ENCODE assay signal across 17 cellular contexts in the genomic region with DNA sequence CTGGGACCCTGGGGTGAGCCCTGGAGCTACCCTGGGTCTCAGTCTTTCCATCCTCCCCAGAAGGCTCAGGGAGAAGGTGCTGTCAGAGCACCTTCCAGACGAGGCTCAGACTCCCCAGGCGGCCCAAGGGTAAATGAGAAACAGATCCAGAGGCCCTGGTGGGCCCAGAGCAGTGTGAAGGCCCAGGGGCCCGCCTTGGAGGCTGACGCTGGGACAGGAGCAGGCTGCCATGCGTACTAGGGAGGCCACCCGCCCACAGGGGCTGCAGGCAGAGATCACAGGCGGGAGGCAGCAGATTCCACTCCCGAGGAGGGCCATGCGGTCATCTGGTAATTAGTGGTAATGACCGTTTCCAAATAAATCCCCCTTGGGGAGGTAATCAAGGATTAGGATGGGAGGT. TPM values are rescaled to one million over a fixed set of nuclear protein-coding genes. Genes with fewer than 3 reads are reported as not detected.
DNase-seq lines count a peak whose midpoint lies in the region; ATAC-seq and TF ChIP-seq lines count a peak whose summit lies in the region.
"Had no signal": no experiment of that assay in that cellular context is flagged by ENCODE, and none has a peak within 500 bp of the region (broad histone marks: within the 10 kb centered on the region; RNA-seq: fewer than 3 reads in every experiment).

No MANE protein-coding gene starts in this region.

- no peak overlapping the region for H3K14ac ChIP-seq in neuronal stem cell (ENCODE audit: low read length)

- H2AK5ac ChIP-seq in neuronal stem cell (ENCODE audit: low read depth, low read length), result peak overlapping the region; percentile 79

- H3K9me3 Mint-ChIP-seq in GM23338, result no peaks in the 10 kb centered on the region; the same call in 2 of the 3 replicates
- H3K9me3 Mint-ChIP-seq in stimulated activated naive B cell treated with anti-CD40 and anti-IgM and Interleukin-4, amounts not matched to agents 10 μg/mL and 1 μg/mL and 100 μg/mL, for 72 hours, result no peaks in the 10 kb centered on the region
- H3K9me3 Mint-ChIP-seq: CD4-positive, alpha-beta T cell; HFFc6; IgD-negative memory B cell had no signal

- H3K79me2 ChIP-seq in GM23338 (replicated peaks; ENCODE audit: insufficient read depth), result no peaks in the 10 kb centered on the region

- H3F3A ChIP-seq in GM23338 (replicated peaks; ENCODE audit: low read depth), result no peaks in the 10 kb centered on the region

- H3K36me3 Mint-ChIP-seq in GM23338 (ENCODE audit: low read depth), result no peaks in the 10 kb centered on the region
- no peaks in the 10 kb centered on the region for H3K36me3 Mint-ChIP-seq in stimulated activated naive B cell treated with anti-CD40 and anti-IgM and Interleukin-4, amounts not matched to agents 10 μg/mL and 1 μg/mL and 100 μg/mL, for 72 hours

- no peak overlapping the region for H3K4me2 ChIP-seq in GM23338
- H3K4me2 ChIP-seq in neuronal stem cell (ENCODE audit: insufficient read depth, low read length, poor library complexity, severe bottlenecking), result no peak overlapping the region
- H3K4me2 ChIP-seq: A549 had no signal

- H3K4me3 ChIP-seq in GM23338 (no peak overlapping the region), neuronal stem cell (ENCODE audit: low read length in 2 of 2) (no peak overlapping the region)
- H3K4me3 ChIP-seq: A549, GM23248 had no signal

- H4K91ac ChIP-seq in neuronal stem cell (ENCODE audit: low read depth, low read length, poor library complexity), result no peak overlapping the region

- H3K9me3 ChIP-seq in neuronal stem cell (replicated peaks in 1 of 2; ENCODE audit: control insufficient read depth in 2 of 2, insufficient read depth in 1 of 2, low read depth in 1 of 2, low read length in 2 of 2), result no peaks in the 10 kb centered on the region
- H3K9me3 ChIP-seq: A549, Caco-2 had no signal

- no peak overlapping the region for H2AFZ ChIP-seq in GM23338
- H2AFZ ChIP-seq in neuronal stem cell (ENCODE audit: low read length), result no peak overlapping the region
- H2AFZ ChIP-seq: GM23248 had no signal

- DNase-seq in Right ventricle myocardium inferior (ENCODE audit: missing footprints), result peak; percentile 47
- DNase-seq in left cardiac atrium, result no peak
- no peak for DNase-seq in GM23338 (ENCODE audit: low spot score)
- DNase-seq in neuronal stem cell (ENCODE audit: low spot score), result no peak
- no peak for DNase-seq in stimulated activated naive B cell treated with anti-CD40 and anti-IgM and Interleukin-4, amounts not matched to agents 10 μg/mL and 1 μg/mL and 100 μg/mL, for 72 hours
- DNase-seq in posterior vena cava (ENCODE audit: low spot score), result no peak
- DNase-seq: AML-193, Caco-2, GM23248, HFFc6 had no signal

- H3K4ac ChIP-seq in neuronal stem cell (ENCODE audit: low read length), result no peak overlapping the region

- intact Hi-C loops in Right ventricle myocardium inferior (cut with DNase I) (loop anchor here (10.0 kb wide), 1 partner anchor 474 kb away; the partner anchor contains the start of gene LRRC32), left cardiac atrium (cut with DNase I) (no loop called here), posterior vena cava (cut with DNase I) (loop anchor here (1.0 to 10.0 kb wide), 2 partner anchors 36 to 314 kb away; no protein-coding TSS in a partner anchor)

- H4K20me1 ChIP-seq in GM23338 (replicated peaks; ENCODE audit: insufficient read depth), result 0 out of 2 replicates have a peak, but pooled peaks cover 2% of the 10 kb centered on the region

- no CpG with 5 or more reads among the region's 10 CpGs for WGBS in neuronal stem cell (ENCODE audit: extremely low coverage in 2 of 2, insufficient read length in 2 of 2, insufficient replicate concordance in 1 of 2), 2 donors

- H3K27me3 ChIP-seq in GM23338 (ENCODE audit: insufficient read depth) (peaks cover 29% of the 10 kb centered on the region), neuronal stem cell (ENCODE audit: control insufficient read depth in 3 of 3, insufficient read depth in 3 of 3, low read depth in 1 of 3, low read length in 3 of 3) (peaks cover 11 to 74% (median 26%) of the 10 kb centered on the region in 3 experiments)

- H2BK5ac ChIP-seq in neuronal stem cell (ENCODE audit: low read length), result no peak overlapping the region

- no peak overlapping the region for H3K4me3 Mint-ChIP-seq in GM23338
- H3K4me3 Mint-ChIP-seq in stimulated activated naive B cell treated with anti-CD40 and anti-IgM and Interleukin-4, amounts not matched to agents 10 μg/mL and 1 μg/mL and 100 μg/mL, for 72 hours, result no peak overlapping the region
- H3K4me3 Mint-ChIP-seq: CD4-positive, alpha-beta T cell; HFFc6; IgD-negative memory B cell had no signal

- peaks cover 42% of the 10 kb centered on the region for H3K27me3 Mint-ChIP-seq in GM23338 (ENCODE audit: insufficient read depth, low read depth, poor library complexity)
- H3K27me3 Mint-ChIP-seq in stimulated activated naive B cell treated with anti-CD40 and anti-IgM and Interleukin-4, amounts not matched to agents 10 μg/mL and 1 μg/mL and 100 μg/mL, for 72 hours, result peaks cover 41 to 65% of the 10 kb centered on the region in 2 donors

- no peak overlapping the region for H4K8ac ChIP-seq in neuronal stem cell (ENCODE audit: low read depth, low read length)

- H3K4me1 ChIP-seq in GM23338 (ENCODE audit: insufficient read depth) (peaks cover 8% of the 10 kb centered on the region; the same call in 1 of the 2 replicates), neuronal stem cell (ENCODE audit: control insufficient read depth in 2 of 2, insufficient read depth in 1 of 2, low read depth in 1 of 2, low read length in 2 of 2) (peaks cover 5% of the 10 kb centered on the region in 2 donors)

- H2BK15ac ChIP-seq in neuronal stem cell (ENCODE audit: low read length), result peak overlapping the region; percentile 77

- peak overlapping the region; percentile 27 for H3K18ac ChIP-seq in neuronal stem cell (ENCODE audit: low read length)

- no peak for TF ChIP-seq CTCF in GM23338 (conservative IDR thresholded peaks at IDR 0.05; ENCODE audit: low read depth in 2 of 2)

- no peaks in the 10 kb centered on the region for H3K79me1 ChIP-seq in neuronal stem cell (ENCODE audit: low read depth, low read length)

- no peak overlapping the region for H2BK12ac ChIP-seq in neuronal stem cell (ENCODE audit: low read length)

- peaks cover 9% of the 10 kb centered on the region; the same call in 2 of the 3 replicates for H3K4me1 Mint-ChIP-seq in GM23338
- H3K4me1 Mint-ChIP-seq in stimulated activated naive B cell treated with anti-CD40 and anti-IgM and Interleukin-4, amounts not matched to agents 10 μg/mL and 1 μg/mL and 100 μg/mL, for 72 hours, result peaks cover 6 to 12% of the 10 kb centered on the region in 2 donors

- no peak overlapping the region for H2BK120ac ChIP-seq in neuronal stem cell (ENCODE audit: low read depth, low read length)

- H3K27ac Mint-ChIP-seq in GM23338, result no peak overlapping the region
- H3K27ac Mint-ChIP-seq in stimulated activated naive B cell treated with anti-CD40 and anti-IgM and Interleukin-4, amounts not matched to agents 10 μg/mL and 1 μg/mL and 100 μg/mL, for 72 hours, result peak overlapping the region; percentile 9
- H3K27ac Mint-ChIP-seq: CD4-positive, alpha-beta T cell; HFFc6 had no signal

- H3K36me3 ChIP-seq in GM23338 (ENCODE audit: insufficient read depth), result no peaks in the 10 kb centered on the region
- no peaks in the 10 kb centered on the region for H3K36me3 ChIP-seq in neuronal stem cell (replicated peaks in 1 of 2; ENCODE audit: control insufficient read depth in 2 of 2, insufficient read depth in 2 of 2, low read length in 2 of 2)

- H3K23ac ChIP-seq in neuronal stem cell (ENCODE audit: low read depth, low read length, poor library complexity), result no peak overlapping the region

- H3K9me2 ChIP-seq in GM23338 (ENCODE audit: insufficient read depth), result no peaks in the 10 kb centered on the region

- H3K27ac ChIP-seq in GM23338 (ENCODE audit: low read depth) (no peak overlapping the region), neuronal stem cell (replicated peaks; ENCODE audit: low read length) (no peak overlapping the region)
- H3K27ac ChIP-seq: 22Rv1, A549, C4-2B, GM23248 had no signal

- ATAC-seq in Right ventricle myocardium inferior (no peak), left cardiac atrium (no peak), GM23338 (no peak), GM19467 (IDR thresholded peaks at IDR 0.05; ENCODE audit: unreplicated experiment) (no peak)
- no peak for ATAC-seq in stimulated activated naive B cell treated with anti-CD40 and anti-IgM and Interleukin-4, amounts not matched to agents 10 μg/mL and 1 μg/mL and 100 μg/mL, for 72 hours (replicated peaks)
- ATAC-seq: A549, HCT116 had no signal

- H3K9ac ChIP-seq in neuronal stem cell (ENCODE audit: low read depth, low read length, poor library complexity), result no peak overlapping the region
- H3K9ac ChIP-seq: GM23248 had no signal

TF ChIP-seq in GM23338, 12 proteins besides CTCF, POLR2A, EP300 and RAD21:
- no peak for TF ChIP-seq STAT1 (IDR thresholded peaks at IDR 0.05; ENCODE audit: unreplicated experiment)
- TF ChIP-seq EZH2 (IDR thresholded peaks at IDR 0.05; ENCODE audit: low read depth, unreplicated experiment), result peak; percentile 22
- no peak for TF ChIP-seq ZNF331 (CRISPR knock-in tag; IDR thresholded peaks at IDR 0.05; ENCODE audit: low read depth)

RNA-seq across cellular contexts. Expression of gene WNT11, which starts 5.2 kb away (rescaled TPM):
- total RNA-seq in Right ventricle myocardium inferior (18.2 TPM), left cardiac atrium (1 to 10 TPM; 3.4 to 6.6 TPM), posterior vena cava (10 to 100 TPM; 39.2 to 59.3 TPM)
- total RNA-seq in GM23338 (2014; rRNA removed; shearing (Covaris generic)), result 0.56 and 3.0 TPM in 2 replicates
- polyA plus RNA-seq in GM23338 (2016; fragmentation: Nextera tagmentation; extraction: Ambion mirVana), result 0.44 TPM in 1 of 2 replicates, not detected in the other
- 0.15 TPM for polyA plus RNA-seq in neuronal stem cell (2013, experiment 1 of 2)
- polyA plus RNA-seq in neuronal stem cell (2013, experiment 2 of 2), result 0.12 TPM
- total RNA-seq: GM23248, HFFc6 had no signal
- polyA plus RNA-seq: GM23248, IgD-negative memory B cell had no signal

Comparison
In these comparisons a context has a peak if more than half of its experiments do, and no peak if none do; other contexts are left out.
1. intact Hi-C loops: an anchor here in Right ventricle myocardium inferior (10.0 kb wide) and posterior vena cava (1.0 to 10.0 kb wide); none called in left cardiac atrium.